In genomic region chr19:47458672-47459071, GRCh38 we compare ENCODE assay signal across 21 cellular contexts. TPM values are rescaled to one million over a fixed set of nuclear protein-coding genes. Genes with fewer than 3 reads are reported as not detected.
A peak's percentile ranks its signal among the peaks of the same experiment; 100 is the strongest.
DNase-seq lines count a peak whose midpoint lies in the region; ATAC-seq, FAIRE-seq and TF ChIP-seq lines count a peak whose summit lies in the region.
"Had no signal": no experiment of that assay in that cellular context is flagged by ENCODE, and none has a peak within 500 bp of the region (broad histone marks: within the 10 kb centered on the region; RNA-seq: fewer than 3 reads in every experiment).

No MANE protein-coding gene starts in this region.

- H3K79me2 ChIP-seq in Loucy (ENCODE audit: insufficient read depth, low read length) (no peaks in the 10 kb centered on the region), H1 (ENCODE audit: control insufficient read depth in 1 of 2, insufficient read depth in 2 of 2, low read length in 2 of 2) (no peaks in the 10 kb centered on the region)

- H2AFZ ChIP-seq in Loucy (ENCODE audit: low read length): 0 out of 2 replicates have a peak overlapping the region, but pooled peaks have one; percentile 52
- no peak overlapping the region for H2AFZ ChIP-seq in H1 (ENCODE audit: low read length)

- H3K36me3 ChIP-seq in Loucy (ENCODE audit: insufficient read depth, low read length): no peaks in the 10 kb centered on the region
- peaks cover 0 to 6% (median 0%) of the 10 kb centered on the region in 4 experiments; a peak in 2 of 8 replicates for H3K36me3 ChIP-seq in H1 (ENCODE audit: control insufficient read depth in 2 of 4, insufficient read depth in 4 of 4, low read length in 3 of 4)
- no peaks in the 10 kb centered on the region for H3K36me3 ChIP-seq in body of pancreas (replicated peaks in 1 of 2; ENCODE audit: insufficient read depth in 1 of 2, low read depth in 2 of 2)
- H3K36me3 ChIP-seq: BE2C, BLaER1 had no signal

- H3K56ac ChIP-seq in H1 (replicated peaks; ENCODE audit: insufficient read length, low read depth, low read length): no peak overlapping the region

- DNase-seq in A549 (ENCODE audit: low read depth in 1 of 2, low spot score in 1 of 2): no peak
- no peak for DNase-seq in H1 (ENCODE audit: low read depth in 1 of 2, low spot score in 2 of 2)
- no peak for DNase-seq in D341Med (ENCODE audit: low spot score)
- no peak for DNase-seq in body of pancreas
- DNase-seq: ACHN; BE2C; C1 segment of cervical spinal cord; CD4-positive, alpha-beta memory T cell; CD4-positive, CD25-positive, alpha-beta regulatory T cell; CD8-positive, alpha-beta memory T cell; COR-L47; DMS79 treated with DMSO at 0.1 percent for 48 hours; GF-D8 had no signal

- H2BK120ac ChIP-seq in H1 (replicated peaks; ENCODE audit: low read depth, low read length): no peak overlapping the region

- peak overlapping the region; percentile 36 for H3K4me2 ChIP-seq in A549
- no peak overlapping the region for H3K4me2 ChIP-seq in Loucy (ENCODE audit: low read depth, low read length, poor library complexity, severe bottlenecking)
- no peak overlapping the region; a peak in 1 of 4 replicates for H3K4me2 ChIP-seq in H1 (ENCODE audit: insufficient read depth in 1 of 2, low read depth in 2 of 2, low read length in 2 of 2)
- H3K4me2 ChIP-seq: BLaER1 had no signal

- H3K9me3 ChIP-seq in A549: peaks cover 24% of the 10 kb centered on the region
- H3K9me3 ChIP-seq in Loucy (ENCODE audit: insufficient read depth, low read depth, low read length): no peaks in the 10 kb centered on the region
- H3K9me3 ChIP-seq in H1 (ENCODE audit: insufficient read depth in 2 of 2, low read depth in 1 of 2, low read length in 1 of 2): no peaks in the 10 kb centered on the region; a peak in 1 of 4 replicates
- peaks cover 0 to 8% (median 0%) of the 10 kb centered on the region in 3 donors for H3K9me3 ChIP-seq in body of pancreas
- H3K9me3 ChIP-seq: BE2C had no signal

- H3K27ac ChIP-seq in A549 (no peak overlapping the region), H1 (ENCODE audit: low read depth, low read length) (no peak overlapping the region), body of pancreas (no peak overlapping the region)
- H3K27ac ChIP-seq: 22Rv1, BLaER1 had no signal

- H3K18ac ChIP-seq in H1 (ENCODE audit: extremely low read depth, low read length): no peak overlapping the region

- H2AK5ac ChIP-seq in H1 (ENCODE audit: low read depth, low read length): peak overlapping the region; percentile 39; the same call in 1 of the 2 replicates

- no peaks in the 10 kb centered on the region for H3K79me1 ChIP-seq in H1 (ENCODE audit: low read depth, low read length)

- TF ChIP-seq CTCF in A549 (IDR thresholded peaks at IDR 0.05): no peak
- no peak for TF ChIP-seq CTCF in Loucy (conservative IDR thresholded peaks at IDR 0.05; ENCODE audit: low read length)
- TF ChIP-seq CTCF in H1 (IDR thresholded peaks at IDR 0.05; ENCODE audit: control extremely low read depth in 1 of 3, insufficient read depth in 1 of 3, low read depth in 1 of 3, low read length in 3 of 3): no peak
- no peak for TF ChIP-seq CTCF in body of pancreas (IDR thresholded peaks at IDR 0.05)

- peaks cover 2% of the 10 kb centered on the region; the same call in 1 of the 2 replicates for H3K23me2 ChIP-seq in H1 (ENCODE audit: low read depth, low read length)

- H3K27me3 ChIP-seq in Loucy (ENCODE audit: insufficient read depth, low read length, poor library complexity, severe bottlenecking) (no peaks in the 10 kb centered on the region), H1 (replicated peaks in 1 of 4; ENCODE audit: control insufficient read depth in 3 of 4, extremely low read depth in 1 of 4, insufficient read depth in 3 of 4, low read length in 3 of 4) (peaks cover 0 to 17% (median 5%) of the 10 kb centered on the region in 4 experiments; a peak in 4 of 7 replicates), body of pancreas (no peaks in the 10 kb centered on the region)

- CTCF ChIA-PET in A549 (lab: Yijun Ruan, JAX): interaction anchor here (0.6 to 3.0 kb wide), 4 partner anchors 10 to 245 kb away, joined by 3 to 10 read pairs (median 7); no protein-coding TSS in a partner anchor
- CTCF ChIA-PET in H1 (lab: Charles Lee; ENCODE audit: partially characterized antibody): no interaction called here

- H3K4me1 ChIP-seq in A549 (no peaks in the 10 kb centered on the region), Loucy (ENCODE audit: insufficient read depth, low read length, poor library complexity, severe bottlenecking) (no peaks in the 10 kb centered on the region), H1 (replicated peaks in 1 of 4; ENCODE audit: control insufficient read depth in 3 of 4, insufficient read depth in 4 of 4, low read length in 3 of 4) (peaks cover 0 to 4% (median 0%) of the 10 kb centered on the region in 4 experiments; a peak in 2 of 7 replicates), body of pancreas (no peaks in the 10 kb centered on the region)
- H3K4me1 ChIP-seq: BE2C, BLaER1 had no signal

- TF ChIP-seq RAD21 in A549 (conservative IDR thresholded peaks at IDR 0.05 in 1 of 2, IDR thresholded peaks at IDR 0.05 in 1 of 2) (no peak), H1 (IDR thresholded peaks at IDR 0.05 in 1 of 2, conservative IDR thresholded peaks at IDR 0.05 in 1 of 2; ENCODE audit: low read depth in 2 of 2, low read length in 2 of 2) (no peak)

- H3K4me3 ChIP-seq in A549 (no peak overlapping the region), Loucy (ENCODE audit: low read length, poor library complexity, severe bottlenecking) (no peak overlapping the region), H1 (ENCODE audit: extremely low read depth in 1 of 4, insufficient read depth in 2 of 4, low read depth in 3 of 4, low read length in 4 of 4) (no peak overlapping the region), body of pancreas (no peak overlapping the region)
- H3K4me3 ChIP-seq: BLaER1 had no signal

- no peaks in the 10 kb centered on the region for H3F3A ChIP-seq in Loucy (ENCODE audit: low read depth)

- no peak overlapping the region for H4K91ac ChIP-seq in H1 (replicated peaks; ENCODE audit: insufficient read length, low read length)

- no peak overlapping the region for H3K9ac ChIP-seq in Loucy (ENCODE audit: low read depth, low read length, poor library complexity, severe bottlenecking)
- no peak overlapping the region for H3K9ac ChIP-seq in H1 (replicated peaks in 1 of 4; ENCODE audit: extremely low read depth in 1 of 4, low read depth in 3 of 4, low read length in 3 of 4)
- H3K9ac ChIP-seq: BLaER1 had no signal

- H3K23ac ChIP-seq in H1 (ENCODE audit: insufficient read length): no peak overlapping the region

- no peak overlapping the region for H2BK15ac ChIP-seq in H1 (ENCODE audit: low read length)

- no peak overlapping the region for H3K4ac ChIP-seq in H1 (replicated peaks; ENCODE audit: insufficient read length, low read depth, low read length)

- no peaks in the 10 kb centered on the region for H3K9me2 ChIP-seq in Loucy (replicated peaks; ENCODE audit: low read depth, low read length)

- FAIRE-seq in A549 (lab: Jason Lieb, UNC) (no peak), H1 (lab: Jason Lieb, UNC) (no peak)
- FAIRE-seq: D721Med, G401.6, GM12891 had no signal

- intact Hi-C loops in body of pancreas (cut with DNase I): no loop called here

- H2BK5ac ChIP-seq in H1 (ENCODE audit: low read depth, low read length): no peak overlapping the region

- TF ChIP-seq POLR2A in A549 (IDR thresholded peaks at IDR 0.05; ENCODE audit: low read length): no peak
- no peak for TF ChIP-seq POLR2A in H1 (IDR thresholded peaks at IDR 0.05; ENCODE audit: control extremely low read depth in 1 of 2, low read depth in 2 of 2, low read length in 2 of 2)
- no peak for TF ChIP-seq POLR2A in body of pancreas (IDR thresholded peaks at IDR 0.05)

- no peak for TF ChIP-seq EP300 in A549 (IDR thresholded peaks at IDR 0.05)
- no peak for TF ChIP-seq EP300 in H1 (IDR thresholded peaks at IDR 0.05; ENCODE audit: borderline replicate concordance in 1 of 2, low read depth in 2 of 2, low read length in 2 of 2)

- H2BK12ac ChIP-seq in H1 (ENCODE audit: low read depth, low read length): no peak overlapping the region

- H4K20me1 ChIP-seq in Loucy (ENCODE audit: insufficient read depth, low read length, poor library complexity, severe bottlenecking): no peaks in the 10 kb centered on the region
- H4K20me1 ChIP-seq in H1 (replicated peaks in 1 of 2; ENCODE audit: control insufficient read depth in 1 of 2, insufficient read depth in 2 of 2, low read length in 2 of 2): peaks cover 2 to 6% of the 10 kb centered on the region in 2 experiments
- H4K20me1 ChIP-seq: BLaER1 had no signal

- H2BK20ac ChIP-seq in H1 (ENCODE audit: low read length): no peak overlapping the region

- no peak overlapping the region for H3K14ac ChIP-seq in H1 (ENCODE audit: insufficient read length)

- POLR2A ChIA-PET in A549 (lab: Yijun Ruan, JAX) (interaction anchor here (0.7 kb wide), 1 partner anchor 206 kb away, joined by 5 read pairs; no protein-coding TSS in a partner anchor), H1 (lab: Charles Lee; ENCODE audit: partially characterized antibody) (interaction anchor here (2.2 kb wide), 1 partner anchor 11 kb away, joined by 9 read pairs; no protein-coding TSS in a partner anchor)

- H4K5ac ChIP-seq in H1 (ENCODE audit: insufficient read length, low read depth, low read length): no peak overlapping the region

- peak in 1 of 2 experiments; percentile 12; a peak in 1 of 6 replicates for ATAC-seq in A549
- no peak for ATAC-seq in body of pancreas

- no peak overlapping the region for H4K8ac ChIP-seq in H1 (ENCODE audit: extremely low read depth, insufficient read depth, low read length)

- 3% methylated on average over 5 of the region's 5 CpGs for WGBS in A549 (ENCODE audit: missing lambda C conversion rate)
- 78% methylated on average over 5 of the region's 5 CpGs; no CpG with 5 or more reads in 1 of the 2 experiments for WGBS in H1 (ENCODE audit: extremely low coverage in 1 of 2, insufficient coverage in 1 of 2, insufficient read length in 1 of 2, insufficient replicate concordance in 2 of 2, low coverage in 1 of 2, low lambda C conversion rate in 2 of 2, missing lambda C conversion rate in 1 of 2), 2 experiments
- WGBS in body of pancreas, 2 donors: 56 to 58% methylated on average over 5 of the region's 5 CpGs

RNA-seq across cellular contexts. Expression of gene SLC8A2, which starts 13.0 kb away (rescaled TPM):
- 0.12 and 0.35 TPM in 2 replicates for polyA plus RNA-seq in A549 (2011; rRNA removed)
- polyA plus RNA-seq in A549 (2012; cell fraction: cytosol; rRNA removed): 0.09 and 0.23 TPM in 2 replicates
- 0.23 and 0.70 TPM in 2 replicates for polyA plus RNA-seq in A549 (2012; cell fraction: nucleus; rRNA removed)
- polyA plus RNA-seq in A549 (2017; fragmentation: RNase III; extraction: RNeasy Plus Mini Kit Qiagen cat#74134 plus additional on column Dnase treatment): 0.15 to 0.30 TPM (median 0.17 TPM) in 3 replicates
- polyA minus RNA-seq in A549 (2011; rRNA and poly(A)+ RNA removed): 1.8 and 2.3 TPM in 2 replicates
- 7.3 and 8.3 TPM in 2 replicates for total RNA-seq in H1 (2021; fragmentation: NEBNext Ultra II Directional; extraction: Animal tissue kit (Norgen Biotek cat#: 25700))
- 12.4 and 15.7 TPM in 2 replicates for polyA plus RNA-seq in H1 (2011; rRNA removed)
- 9.3 TPM for polyA plus RNA-seq in H1 (2011; cell fraction: cytosol; rRNA removed)
- 16.6 TPM for polyA plus RNA-seq in H1 (2011; cell fraction: nucleus; rRNA removed)
- 7.1 to 14.9 TPM (median 11.4 TPM) in 4 replicates for polyA plus RNA-seq in H1 (2012, experiment 1 of 2)
- polyA plus RNA-seq in H1 (2012, experiment 2 of 2): 6.9 TPM
- 6.6 TPM for polyA plus RNA-seq in H1 (2013, experiment 1 of 2)
- polyA plus RNA-seq in H1 (2013, experiment 2 of 2): 6.1 TPM
- polyA minus RNA-seq in H1 (2011; rRNA and poly(A)+ RNA removed): 27.9 and 30.5 TPM in 2 replicates
- polyA minus RNA-seq in H1 (2011; cell fraction: cytosol; rRNA and poly(A)+ RNA removed): 12.6 TPM
- polyA minus RNA-seq in H1 (2011; cell fraction: nucleus; rRNA and poly(A)+ RNA removed): 9.7 TPM
- total RNA-seq in body of pancreas: 10 to 100 TPM in 1 of 2 donors, 1 to 10 TPM in 1; 8.0 to 31.6 TPM
- total RNA-seq: A172; CD4-positive, alpha-beta memory T cell; CD4-positive, CD25-positive, alpha-beta regulatory T cell; CD8-positive, alpha-beta memory T cell had no signal
- polyA plus RNA-seq: CD14-positive monocyte; CD4-positive, alpha-beta memory T cell; CD4-positive, CD25-positive, alpha-beta regulatory T cell; CD8-positive, alpha-beta memory T cell had no signal

RNA-seq across cellular contexts. Expression of gene KPTN, which starts 25.3 kb away (rescaled TPM):
- polyA plus RNA-seq in A549 (2011; rRNA removed) (10.6 and 12.5 TPM in 2 replicates), A549 (2017; fragmentation: RNase III; extraction: RNeasy Plus Mini Kit Qiagen cat#74134 plus additional on column Dnase treatment) (20.6 to 22.1 TPM (median 20.8 TPM) in 3 replicates), H1 (2011; rRNA removed) (31.3 and 45.2 TPM in 2 replicates)
- 26.3 and 28.7 TPM in 2 replicates for polyA plus RNA-seq in A549 (2012; cell fraction: cytosol; rRNA removed)
- polyA plus RNA-seq in A549 (2012; cell fraction: nucleus; rRNA removed): 62.7 and 66.3 TPM in 2 replicates
- polyA minus RNA-seq in A549 (2011; rRNA and poly(A)+ RNA removed): 13.7 and 15.6 TPM in 2 replicates
- total RNA-seq in H1 (2021; fragmentation: NEBNext Ultra II Directional; extraction: Animal tissue kit (Norgen Biotek cat#: 25700)): 23.6 and 28.0 TPM in 2 replicates
- 29.4 TPM for polyA plus RNA-seq in H1 (2011; cell fraction: cytosol; rRNA removed)
- polyA plus RNA-seq in H1 (2011; cell fraction: nucleus; rRNA removed): 57.8 TPM
- polyA plus RNA-seq in H1 (2012, experiment 1 of 2): 22.6 to 33.3 TPM (median 31.1 TPM) in 4 replicates
- polyA plus RNA-seq in H1 (2012, experiment 2 of 2): 27.0 TPM
- 24.6 TPM for polyA plus RNA-seq in H1 (2013, experiment 1 of 2)
- 23.7 TPM for polyA plus RNA-seq in H1 (2013, experiment 2 of 2)
- polyA minus RNA-seq in H1 (2011; rRNA and poly(A)+ RNA removed): 14.6 and 16.5 TPM in 2 replicates
- polyA minus RNA-seq in H1 (2011; cell fraction: cytosol; rRNA and poly(A)+ RNA removed): 6.9 TPM
- 9.3 TPM for polyA minus RNA-seq in H1 (2011; cell fraction: nucleus; rRNA and poly(A)+ RNA removed)
- 1 to 10 TPM; 3.1 to 4.6 TPM for total RNA-seq in body of pancreas

RNA-seq across cellular contexts. Expression of gene MEIS3, which starts 39.3 kb away (rescaled TPM):
- polyA plus RNA-seq in A549 (2011; rRNA removed) (16.5 and 19.2 TPM in 2 replicates), A549 (2017; fragmentation: RNase III; extraction: RNeasy Plus Mini Kit Qiagen cat#74134 plus additional on column Dnase treatment) (21.8 to 31.4 TPM (median 27.1 TPM) in 3 replicates), H1 (2011; rRNA removed) (24.5 and 34.0 TPM in 2 replicates)
- 18.7 and 23.4 TPM in 2 replicates for polyA plus RNA-seq in A549 (2012; cell fraction: cytosol; rRNA removed)
- polyA plus RNA-seq in A549 (2012; cell fraction: nucleus; rRNA removed): 44.0 and 54.8 TPM in 2 replicates
- polyA minus RNA-seq in A549 (2011; rRNA and poly(A)+ RNA removed): 26.1 and 39.1 TPM in 2 replicates
- total RNA-seq in H1 (2021; fragmentation: NEBNext Ultra II Directional; extraction: Animal tissue kit (Norgen Biotek cat#: 25700)): 27.4 and 28.2 TPM in 2 replicates
- polyA plus RNA-seq in H1 (2011; cell fraction: cytosol; rRNA removed): 25.2 TPM
- polyA plus RNA-seq in H1 (2011; cell fraction: nucleus; rRNA removed): 40.6 TPM
- 21.5 to 39.7 TPM (median 35.7 TPM) in 4 replicates for polyA plus RNA-seq in H1 (2012, experiment 1 of 2)
- polyA plus RNA-seq in H1 (2012, experiment 2 of 2): 30.6 TPM
- polyA plus RNA-seq in H1 (2013, experiment 1 of 2): 36.7 TPM
- 36.5 TPM for polyA plus RNA-seq in H1 (2013, experiment 2 of 2)
- 11.1 TPM in 2 replicates for polyA minus RNA-seq in H1 (2011; rRNA and poly(A)+ RNA removed)
- 12.3 TPM for polyA minus RNA-seq in H1 (2011; cell fraction: cytosol; rRNA and poly(A)+ RNA removed)
- 11.0 TPM for polyA minus RNA-seq in H1 (2011; cell fraction: nucleus; rRNA and poly(A)+ RNA removed)
- total RNA-seq in body of pancreas: 1 to 10 TPM; 1.3 to 2.3 TPM
- total RNA-seq: CD4-positive, CD25-positive, alpha-beta regulatory T cell; CD8-positive, alpha-beta memory T cell had no signal
- polyA plus RNA-seq: CD14-positive monocyte; CD8-positive, alpha-beta memory T cell had no signal

RNA-seq across cellular contexts. Expression of gene NAPA, which starts 56.2 kb away (rescaled TPM):
- 69.6 and 74.3 TPM in 2 replicates for polyA plus RNA-seq in A549 (2011; rRNA removed)
- polyA plus RNA-seq in A549 (2012; cell fraction: cytosol; rRNA removed): 111 and 125 TPM in 2 replicates
- 107 and 121 TPM in 2 replicates for polyA plus RNA-seq in A549 (2012; cell fraction: nucleus; rRNA removed)
- polyA plus RNA-seq in A549 (2017; fragmentation: RNase III; extraction: RNeasy Plus Mini Kit Qiagen cat#74134 plus additional on column Dnase treatment): 92.5 to 101 TPM (median 94.2 TPM) in 3 replicates
- polyA minus RNA-seq in A549 (2011; rRNA and poly(A)+ RNA removed): 100.0 and 132 TPM in 2 replicates
- total RNA-seq in H1 (2021; fragmentation: NEBNext Ultra II Directional; extraction: Animal tissue kit (Norgen Biotek cat#: 25700)): 58.3 and 58.5 TPM in 2 replicates
- 78.2 and 101 TPM in 2 replicates for polyA plus RNA-seq in H1 (2011; rRNA removed)
- polyA plus RNA-seq in H1 (2011; cell fraction: cytosol; rRNA removed): 70.6 TPM
- 77.1 TPM for polyA plus RNA-seq in H1 (2011; cell fraction: nucleus; rRNA removed)
- polyA plus RNA-seq in H1 (2012, experiment 1 of 2): 53.3 to 67.3 TPM (median 65.3 TPM) in 4 replicates
- polyA plus RNA-seq in H1 (2012, experiment 2 of 2): 95.9 TPM
- 52.3 TPM for polyA plus RNA-seq in H1 (2013, experiment 1 of 2)
- 52.2 TPM for polyA plus RNA-seq in H1 (2013, experiment 2 of 2)
- polyA minus RNA-seq in H1 (2011; rRNA and poly(A)+ RNA removed): 106 and 112 TPM in 2 replicates
- 84.4 TPM for polyA minus RNA-seq in H1 (2011; cell fraction: cytosol; rRNA and poly(A)+ RNA removed)
- polyA minus RNA-seq in H1 (2011; cell fraction: nucleus; rRNA and poly(A)+ RNA removed): 38.2 TPM
- 10 to 100 TPM; 71.5 to 94.9 TPM for total RNA-seq in body of pancreas
